9 cellular contexts compared by ENCODE assay signal in genomic region chr9:131837316-131837715, GRCh38.
A peak's percentile ranks its signal among the peaks of the same experiment; 100 is the strongest.
DNase-seq lines count a peak whose midpoint lies in the region; ATAC-seq and TF ChIP-seq lines count a peak whose summit lies in the region.
"Had no signal": no experiment of that assay in that cellular context is flagged by ENCODE, and none has a peak within 500 bp of the region (broad histone marks: within the 10 kb centered on the region; RNA-seq: fewer than 3 reads in every experiment).

No MANE protein-coding gene starts in this region.

- intact Hi-C loops in ovary (cut with DNase I) = no loop called here

- WGBS in ovary, 3 donors = 80 to 93% (median 90%) methylated on average over 7 to 10 of the region's 10 CpGs

- no peaks in the 10 kb centered on the region for H3K4me1 ChIP-seq in ovary (ENCODE audit: insufficient read depth)

- DNase-seq in Caki2 (ENCODE audit: low read depth) (peak; percentile 13), HT-29 (ENCODE audit: low spot score) (peak; percentile 7), left kidney (ENCODE audit: low read depth, low spot score) (peak; percentile 66), RKO (ENCODE audit: low spot score) (no peak), ovary (no peak), activated gamma-delta T cell treated with Interleukin-2 at 50 U/mL for 16 hours (no peak)

- H3K4me3 ChIP-seq in WI38 (ENCODE audit: low read depth, low read length) = no peak overlapping the region
- H3K4me3 ChIP-seq in ovary = no peak overlapping the region
- H3K4me3 ChIP-seq: SJSA1 had no signal

- TF ChIP-seq EP300 in ovary (IDR thresholded peaks at IDR 0.05) = no peak

- TF ChIP-seq POLR2A in ovary (IDR thresholded peaks at IDR 0.05) = no peak

- no peak overlapping the region for H3K27ac ChIP-seq in ovary
- H3K27ac ChIP-seq: SJSA1 had no signal

- H3K9me3 ChIP-seq in ovary = no peaks in the 10 kb centered on the region

- 0 out of 2 replicates have a peak, but pooled peaks have one; percentile 7 for TF ChIP-seq CTCF in WI38 (IDR thresholded peaks at IDR 0.05; ENCODE audit: low read depth, low read length)
- TF ChIP-seq CTCF in ovary (IDR thresholded peaks at IDR 0.05) = no peak

- in situ Hi-C loops in Caki2 (cut with HindIII; ENCODE audit: low pct_unique_long_range_greater_than_20kb, low sequenced_read_pairs) = no loop called here

- H3K36me3 ChIP-seq in ovary = no peaks in the 10 kb centered on the region
- H3K36me3 ChIP-seq: SJSA1 had no signal

- ATAC-seq in GM18870 (IDR thresholded peaks at IDR 0.05; ENCODE audit: unreplicated experiment) = no peak

- H3K27me3 ChIP-seq in ovary = no peaks in the 10 kb centered on the region
- H3K27me3 ChIP-seq: SJSA1 had no signal

Comparison
In these comparisons a context has a peak if more than half of its experiments do, and no peak if none do; other contexts are left out.
1. DNase-seq: peak in Caki2 (single experiment), HT-29 (single experiment) and left kidney (single experiment); none in RKO (single experiment), ovary (0 of 5) and activated gamma-delta T cell treated with Interleukin-2 at 50 U/mL for 16 hours (single experiment).